In genomic region chr1:204495078-204495753, GRCh38 we compare ENCODE assay signal across 8 cellular contexts. TPM values are rescaled to one million over a fixed set of nuclear protein-coding genes. Genes with fewer than 3 reads are reported as not detected.
DNase-seq lines count a peak whose midpoint lies in the region; ATAC-seq and TF ChIP-seq lines count a peak whose summit lies in the region.

No MANE protein-coding gene starts in this region.

- peak overlapping the region; percentile 91 for H3K27ac Mint-ChIP-seq in activated naive CD8-positive, alpha-beta T cell treated with anti-CD3 and anti-CD28 coated beads for 36 hours

- no peaks in the 10 kb centered on the region for H3K9me3 Mint-ChIP-seq in activated naive CD8-positive, alpha-beta T cell treated with anti-CD3 and anti-CD28 coated beads for 36 hours

- peak overlapping the region; percentile 89 for H3K4me3 Mint-ChIP-seq in activated naive CD8-positive, alpha-beta T cell treated with anti-CD3 and anti-CD28 coated beads for 36 hours

- no peak for TF ChIP-seq CTCF in left lung (IDR thresholded peaks at IDR 0.05)

- ATAC-seq in GM19395 (IDR thresholded peaks at IDR 0.05; ENCODE audit: unreplicated experiment) (peak; percentile 44), HG03442 (IDR thresholded peaks at IDR 0.05; ENCODE audit: unreplicated experiment) (peak; percentile 27), left lung (no peak)

- DNase-seq in activated naive CD8-positive, alpha-beta T cell treated with anti-CD3 and anti-CD28 coated beads for 36 hours, result no peak
- DNase-seq in left lung (no peak), DMS79 (lab: John Stamatoyannopoulos, UW) (no peak)
- no peak for DNase-seq in activated CD4-positive, alpha-beta T cell treated with anti-CD3 and anti-CD28 coated beads for 48 hours

- peaks cover 31% of the 10 kb centered on the region for H4K20me1 ChIP-seq in BLaER1

- H3K4me1 ChIP-seq in BLaER1 (peaks cover 79% of the 10 kb centered on the region), left lung (peaks cover 14 to 43% of the 10 kb centered on the region in 2 donors), thymus (ENCODE audit: control insufficient read depth, insufficient read depth, low read length) (peaks cover 33% of the 10 kb centered on the region)

- no peaks in the 10 kb centered on the region for H3K27me3 Mint-ChIP-seq in activated naive CD8-positive, alpha-beta T cell treated with anti-CD3 and anti-CD28 coated beads for 36 hours

- H3K36me3 Mint-ChIP-seq in activated naive CD8-positive, alpha-beta T cell treated with anti-CD3 and anti-CD28 coated beads for 36 hours, result peaks cover 3% of the 10 kb centered on the region

- peak overlapping the region; percentile 93 for H3K9ac ChIP-seq in BLaER1

- peaks cover 50% of the 10 kb centered on the region for H3K4me1 Mint-ChIP-seq in activated naive CD8-positive, alpha-beta T cell treated with anti-CD3 and anti-CD28 coated beads for 36 hours

- H3K9me3 ChIP-seq in BLaER1 (no peaks in the 10 kb centered on the region), left lung (no peaks in the 10 kb centered on the region), thymus (ENCODE audit: control insufficient read depth) (no peaks in the 10 kb centered on the region)

- intact Hi-C loops in left lung (cut with DNase I), result no loop called here

- H3K27me3 ChIP-seq in BLaER1 (no peaks in the 10 kb centered on the region), left lung (peaks cover 0 to 23% of the 10 kb centered on the region in 2 donors), thymus (ENCODE audit: control insufficient read depth, insufficient read depth) (no peaks in the 10 kb centered on the region)

- peaks cover 3% of the 10 kb centered on the region for H3K36me3 ChIP-seq in BLaER1
- H3K36me3 ChIP-seq in left lung, result no peaks in the 10 kb centered on the region
- H3K36me3 ChIP-seq in thymus (ENCODE audit: control insufficient read depth, insufficient read depth), result peaks cover 8% of the 10 kb centered on the region

- H3K27ac ChIP-seq in BLaER1 (peak overlapping the region; percentile 97), left lung (peak overlapping the region; percentile 86 to 93), thymus (ENCODE audit: low read depth) (peak overlapping the region; percentile 96)

- peak overlapping the region; percentile 100 for H3K4me2 ChIP-seq in BLaER1

- H3K4me3 ChIP-seq in BLaER1 (peak overlapping the region; percentile 88), left lung (peak overlapping the region; percentile 68 to 77), thymus (ENCODE audit: low read length) (peak overlapping the region; percentile 86)

- WGBS in thymus, result 3% methylated on average over 17 of the region's 17 CpGs

RNA-seq across cellular contexts. Expression of gene PIK3C2B, which starts 0.6 kb away (rescaled TPM):
- 10 to 100 TPM; 21.3 to 21.5 TPM for total RNA-seq in activated naive CD8-positive, alpha-beta T cell treated with anti-CD3 and anti-CD28 coated beads for 36 hours
- total RNA-seq in left lung, result 10 to 100 TPM; 26.5 to 42.6 TPM
- polyA plus RNA-seq in thymus, result 12.6 TPM

RNA-seq across cellular contexts. Expression of gene MDM4, which starts 21.0 kb away (rescaled TPM):
- 10 to 100 TPM; 64.3 to 75.6 TPM for total RNA-seq in activated naive CD8-positive, alpha-beta T cell treated with anti-CD3 and anti-CD28 coated beads for 36 hours
- total RNA-seq in left lung, result 10 to 100 TPM; 46.7 to 82.1 TPM
- 41.0 TPM for polyA plus RNA-seq in thymus
